In the genomic region with DNA sequence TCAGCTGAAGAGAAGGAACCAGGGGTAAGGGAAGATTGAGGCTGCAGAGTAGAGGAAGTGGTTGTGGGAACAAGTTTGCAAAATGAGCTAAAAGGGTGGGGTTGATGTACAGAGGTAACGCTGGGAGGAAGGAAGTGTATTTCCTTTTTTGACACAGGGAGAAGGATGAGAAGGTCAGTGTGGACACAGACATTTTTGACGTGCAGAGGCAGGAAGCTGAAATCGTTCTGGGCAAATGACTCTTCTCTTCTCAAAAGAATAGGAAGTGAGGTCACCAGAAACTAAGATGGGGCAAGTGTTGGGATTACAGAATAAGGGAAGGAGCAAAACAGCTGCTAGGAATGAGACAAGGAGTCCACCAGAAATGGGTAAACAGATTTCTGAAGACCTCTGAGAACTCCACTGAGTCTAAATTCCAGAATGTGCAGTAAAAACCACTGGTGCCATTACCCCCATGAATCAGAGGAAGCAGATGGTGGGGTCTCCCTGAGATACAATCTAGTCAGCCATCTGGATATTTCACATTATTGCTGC, we compare ENCODE assay signal across 9 cellular contexts. TPM values are rescaled to one million over a fixed set of nuclear protein-coding genes. Genes with fewer than 3 reads are reported as not detected.
DNase-seq lines count a peak whose midpoint lies in the region; ATAC-seq and TF ChIP-seq lines count a peak whose summit lies in the region.
"Had no signal": no experiment of that assay in that cellular context is flagged by ENCODE, and none has a peak within 500 bp of the region (broad histone marks: within the 10 kb centered on the region; RNA-seq: fewer than 3 reads in every experiment).

No MANE protein-coding gene starts in this region.

- H3K4ac ChIP-seq in trophoblast cell (ENCODE audit: low read depth, low read length) = no peak overlapping the region

- H3K79me1 ChIP-seq in trophoblast cell (ENCODE audit: low read length) = peaks cover 14% of the 10 kb centered on the region

- peak overlapping the region; percentile 40 for H4K91ac ChIP-seq in trophoblast cell (ENCODE audit: low read depth, low read length)

- H3K36me3 ChIP-seq in colonic mucosa (no peaks in the 10 kb centered on the region), trophoblast cell (ENCODE audit: control insufficient read depth in 1 of 2, insufficient read depth in 2 of 2, low read length in 2 of 2) (no peaks in the 10 kb centered on the region)

- H3K27me3 ChIP-seq in colonic mucosa (no peaks in the 10 kb centered on the region), trophoblast cell (ENCODE audit: insufficient read depth, low read length) (no peaks in the 10 kb centered on the region)

- H2BK12ac ChIP-seq in trophoblast cell (ENCODE audit: low read length) = peak overlapping the region; percentile 33

- H2AK5ac ChIP-seq in trophoblast cell (ENCODE audit: low read length) = no peak overlapping the region

- H3K4me1 ChIP-seq in colonic mucosa (peaks cover 24% of the 10 kb centered on the region), trophoblast cell (ENCODE audit: control insufficient read depth in 1 of 2, insufficient read depth in 2 of 2, low read length in 2 of 2) (peaks cover 10 to 26% of the 10 kb centered on the region in 2 experiments)

- H3K4me3 ChIP-seq in colonic mucosa (no peak overlapping the region), trophoblast cell (ENCODE audit: low read depth, low read length) (no peak overlapping the region)

- H4K12ac ChIP-seq in trophoblast cell (ENCODE audit: low read depth, low read length) = no peak overlapping the region

- peak overlapping the region; percentile 66 for H3K27ac ChIP-seq in colonic mucosa
- peak overlapping the region; percentile 90 for H3K27ac ChIP-seq in trophoblast cell (ENCODE audit: low read depth, low read length)

- no peak overlapping the region for H3K18ac ChIP-seq in trophoblast cell (ENCODE audit: low read length)

- H3K36me3 Mint-ChIP-seq in mesothelial cell of epicardium = no peaks in the 10 kb centered on the region

- H2AFZ ChIP-seq in trophoblast cell (ENCODE audit: insufficient read depth, low read length, poor library complexity) = no peak overlapping the region

- peaks cover 14% of the 10 kb centered on the region for H3K4me1 Mint-ChIP-seq in mesothelial cell of epicardium

- ATAC-seq in GM18520 (IDR thresholded peaks at IDR 0.05; ENCODE audit: unreplicated experiment) = no peak

- H3K9ac ChIP-seq in colonic mucosa (ENCODE audit: low read depth in 2 of 2, low read length in 2 of 2) (peak overlapping the region in 1 of 2 donors; percentile 7), trophoblast cell (ENCODE audit: low read length) (no peak overlapping the region)

- H3K27me3 Mint-ChIP-seq in mesothelial cell of epicardium (ENCODE audit: low read depth) = no peaks in the 10 kb centered on the region

- H2BK120ac ChIP-seq in trophoblast cell (ENCODE audit: insufficient read depth, low read length, poor library complexity) = peak overlapping the region; percentile 60

- H3K23ac ChIP-seq in trophoblast cell (ENCODE audit: low read length) = no peak overlapping the region

- peak overlapping the region; percentile 7 for H2BK5ac ChIP-seq in trophoblast cell (ENCODE audit: low read depth, low read length, poor library complexity)

- H3K79me2 ChIP-seq in trophoblast cell (ENCODE audit: control insufficient read depth, insufficient read depth, low read length, poor library complexity) = no peaks in the 10 kb centered on the region

- WGBS in trophoblast cell (ENCODE audit: extremely low coverage, insufficient coverage, insufficient read length) = no CpG with 5 or more reads among the region's 3 CpGs

- H3K27ac Mint-ChIP-seq in mesothelial cell of epicardium = no peak overlapping the region

- no peak overlapping the region for H3K4me3 Mint-ChIP-seq in mesothelial cell of epicardium

- H3K4me2 ChIP-seq in trophoblast cell (ENCODE audit: low read length) = peak overlapping the region; percentile 5

- no peaks in the 10 kb centered on the region for H3K9me3 ChIP-seq in colonic mucosa
- no peaks in the 10 kb centered on the region for H3K9me3 ChIP-seq in trophoblast cell (ENCODE audit: insufficient read depth, low read depth, low read length)

- H3K14ac ChIP-seq in trophoblast cell (ENCODE audit: low read length) = peak overlapping the region; percentile 2

- no peak for TF ChIP-seq CTCF in colonic mucosa (IDR thresholded peaks at IDR 0.05)
- TF ChIP-seq CTCF in mesothelial cell of epicardium (IDR thresholded peaks at IDR 0.05; ENCODE audit: unreplicated experiment) = no peak

- peak; percentile 37 for DNase-seq in NK-92 treated with Interleukin-12 subunit alpha and Interleukin-12 subunit beta, amount 100 ng/mL, for 24 hours (lab: John Stamatoyannopoulos, UW)
- DNase-seq in NK-92 (lab: John Stamatoyannopoulos, UW; ENCODE audit: unreplicated experiment) (no peak), NCI-H1694 (lab: John Stamatoyannopoulos, UW) (peak; percentile 21), colonic mucosa (peak; percentile 66), trophoblast cell (peak; percentile 16 to 55), mesothelial cell of epicardium (ENCODE audit: low spot score in 2 of 2, unreplicated experiment in 2 of 2) (no peak), NCI-H1092 treated with DMSO at 0.1 percent for 48 hours (lab: John Stamatoyannopoulos, UW) (no peak)

- no peaks in the 10 kb centered on the region for H3K9me3 Mint-ChIP-seq in mesothelial cell of epicardium

- H4K8ac ChIP-seq in trophoblast cell (ENCODE audit: low read depth, low read length) = peak overlapping the region; percentile 27

- intact Hi-C loops in colonic mucosa (cut with DNase I) = no loop called here

RNA-seq across cellular contexts. Expression of gene RNF149, which starts 20.0 kb away (rescaled TPM):
- total RNA-seq in colonic mucosa (10 to 100 TPM; 39.6 to 54.8 TPM), mesothelial cell of epicardium (52.5 to 59.5 TPM (median 57.6 TPM) in 3 replicates)
- polyA plus RNA-seq in trophoblast cell (2013) = 52.8 and 58.2 TPM in 2 replicates

RNA-seq across cellular contexts. Expression of gene CREG2, which starts 58.8 kb away (rescaled TPM):
- under 1 TPM in 1 of 2 donors, not detected in 1; 0.56 TPM for total RNA-seq in colonic mucosa
- polyA plus RNA-seq in trophoblast cell (2013) = 0.22 TPM in 2 replicates
- total RNA-seq in mesothelial cell of epicardium = 0.20 to 0.88 TPM (median 0.42 TPM) in 3 replicates
- total RNA-seq: mononuclear cell had no signal

Comparison
In these comparisons a context has a peak if more than half of its experiments do, and no peak if none do; other contexts are left out.
1. DNase-seq: peak in NK-92 treated with Interleukin-12 subunit alpha and Interleukin-12 subunit beta, amount 100 ng/mL, for 24 hours (single experiment), NCI-H1694 (single experiment), colonic mucosa (single experiment) and trophoblast cell (2 of 2); none in NK-92 (single experiment), mesothelial cell of epicardium (0 of 2) and NCI-H1092 treated with DMSO at 0.1 percent for 48 hours (single experiment).